In the genomic region with DNA sequence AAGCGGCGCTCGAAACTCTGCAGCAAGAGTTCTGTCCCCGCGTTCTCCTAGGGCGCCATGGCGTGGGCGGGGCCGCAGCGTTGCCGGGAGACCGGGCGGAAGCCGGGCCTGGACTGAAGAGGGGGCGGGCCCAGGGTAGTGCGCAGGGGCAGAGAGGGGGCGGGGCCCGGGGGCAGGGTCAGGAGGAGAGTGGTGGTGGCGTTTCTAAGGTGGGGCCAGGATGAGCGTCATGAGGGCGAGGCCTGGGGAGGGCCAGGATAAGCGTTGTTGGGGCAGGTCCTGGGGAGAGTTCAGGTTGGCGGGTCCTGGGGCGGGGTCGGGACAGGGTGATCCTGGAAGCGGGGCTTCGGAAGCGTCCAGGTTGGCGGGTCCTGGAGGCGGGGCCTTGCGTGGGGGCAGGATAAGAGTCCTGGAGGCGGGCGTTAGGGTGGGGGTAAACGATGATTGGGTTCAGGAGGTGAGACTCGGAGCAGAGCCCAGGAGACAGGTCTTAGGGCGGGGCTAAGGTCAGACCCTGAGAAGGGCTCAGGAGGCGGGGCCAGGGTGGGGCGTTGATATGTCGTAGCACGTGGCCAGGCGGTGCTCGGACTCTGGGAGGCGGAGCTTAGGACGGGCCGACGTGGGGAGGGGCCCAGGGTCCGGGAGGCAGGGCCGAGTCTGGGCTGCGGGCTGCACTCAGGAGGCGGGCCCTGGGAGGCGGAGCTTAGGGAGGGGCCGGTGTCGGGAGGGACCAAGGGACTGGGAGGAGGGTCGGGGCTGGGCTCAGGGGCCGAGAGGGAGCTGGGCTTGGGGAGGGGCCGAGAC, we compare ENCODE assay signal across 8 cellular contexts.
DNase-seq lines count a peak whose midpoint lies in the region; ATAC-seq and TF ChIP-seq lines count a peak whose summit lies in the region.
"Not testable (repeated sequence)": the region's sequence is repeated elsewhere in the genome, so short reads cannot be mapped to it uniquely, and the experiment has no call there.

No MANE protein-coding gene starts in this region.

- not testable (repeated sequence) for H3K9me3 Mint-ChIP-seq in CD4-positive, CD25-positive, alpha-beta regulatory T cell; activated CD8-positive, alpha-beta T cell treated with anti-CD3 and anti-CD28 coated beads, Interleukin-2, amount 10 ng/mL, durations not matched to agents 7 days and 5 days (ENCODE audit: insufficient read depth)

- peak; percentile 98 to 99 for ATAC-seq in CD4-positive, CD25-positive, alpha-beta regulatory T cell (ENCODE audit: low read depth in 2 of 2)
- ATAC-seq in GM19455 (IDR thresholded peaks at IDR 0.05; ENCODE audit: unreplicated experiment), result peak; percentile 99
- peak; percentile 100 for ATAC-seq in activated CD8-positive, alpha-beta T cell treated with anti-CD3 and anti-CD28 coated beads, Interleukin-2, amount 10 ng/mL, durations not matched to agents 7 days and 5 days
- ATAC-seq in lower lobe of right lung, result peak; percentile 100

- H3K4me1 ChIP-seq in CD4-positive, CD25-positive, alpha-beta regulatory T cell (ENCODE audit: control insufficient read depth, insufficient read depth, low read length, poor library complexity, severe bottlenecking); lower lobe of right lung: not testable (repeated sequence)

- peak overlapping the region; percentile 87 for H3K27ac ChIP-seq in CD4-positive, CD25-positive, alpha-beta regulatory T cell (ENCODE audit: insufficient read depth, low read length, poor library complexity, severe bottlenecking)
- H3K27ac ChIP-seq in lower lobe of right lung, result peak overlapping the region; percentile 84

- not testable (repeated sequence) for H3K36me3 Mint-ChIP-seq in CD4-positive, CD25-positive, alpha-beta regulatory T cell; activated CD8-positive, alpha-beta T cell treated with anti-CD3 and anti-CD28 coated beads, Interleukin-2, amount 10 ng/mL, durations not matched to agents 7 days and 5 days (ENCODE audit: low read depth)

- peak; percentile 98 to 99 (median 99) for DNase-seq in CD4-positive, CD25-positive, alpha-beta regulatory T cell
- DNase-seq in HK-2 (ENCODE audit: unreplicated experiment) (peak; percentile 99), NCI-H82 treated with DMSO at 0.1 percent for 48 hours (lab: John Stamatoyannopoulos, UW; ENCODE audit: unreplicated experiment) (peak; percentile 94), ecto neural progenitor cell (ENCODE audit: low spot score) (peak; percentile 98), lower lobe of right lung (peak; percentile 100)
- DNase-seq in activated CD8-positive, alpha-beta T cell treated with anti-CD3 and anti-CD28 coated beads, Interleukin-2, amount 10 ng/mL, durations not matched to agents 7 days and 5 days, result peak; percentile 99
- peak; percentile 98 for DNase-seq in stimulated activated CD4-positive, alpha-beta T cell treated with anti-CD3 and anti-CD28 coated beads, TNF-alpha, amount 100 ng/mL, for 24 hours (ENCODE audit: low read depth in 3 of 3)

- H3K27me3 ChIP-seq in CD4-positive, CD25-positive, alpha-beta regulatory T cell (ENCODE audit: control insufficient read depth, insufficient read depth, low read length); lower lobe of right lung (ENCODE audit: low read depth): not testable (repeated sequence)

- not testable (repeated sequence) for H3K27me3 Mint-ChIP-seq in CD4-positive, CD25-positive, alpha-beta regulatory T cell; activated CD8-positive, alpha-beta T cell treated with anti-CD3 and anti-CD28 coated beads, Interleukin-2, amount 10 ng/mL, durations not matched to agents 7 days and 5 days (ENCODE audit: low read depth)

- H3K4me3 ChIP-seq in CD4-positive, CD25-positive, alpha-beta regulatory T cell (ENCODE audit: low read depth, low read length), result not testable (repeated sequence)
- peak overlapping the region; percentile 68 for H3K4me3 ChIP-seq in lower lobe of right lung

- peak overlapping the region; percentile 76 to 99 (median 97) for H3K27ac Mint-ChIP-seq in CD4-positive, CD25-positive, alpha-beta regulatory T cell
- peak overlapping the region; percentile 94 for H3K27ac Mint-ChIP-seq in activated CD8-positive, alpha-beta T cell treated with anti-CD3 and anti-CD28 coated beads, Interleukin-2, amount 10 ng/mL, durations not matched to agents 7 days and 5 days

- intact Hi-C loops in lower lobe of right lung (cut with DNase I), result not testable (repeated sequence)

- H3K36me3 ChIP-seq in CD4-positive, CD25-positive, alpha-beta regulatory T cell (ENCODE audit: control insufficient read depth, insufficient read depth, low read length); lower lobe of right lung: not testable (repeated sequence)

- peaks cover 0 to 16% (median 1%) of the 10 kb centered on the region in 4 donors for H3K4me1 Mint-ChIP-seq in CD4-positive, CD25-positive, alpha-beta regulatory T cell
- H3K4me1 Mint-ChIP-seq in activated CD8-positive, alpha-beta T cell treated with anti-CD3 and anti-CD28 coated beads, Interleukin-2, amount 10 ng/mL, durations not matched to agents 7 days and 5 days (ENCODE audit: low read depth), result peaks cover 19% of the 10 kb centered on the region

- POLR2A ChIA-PET in activated CD8-positive, alpha-beta T cell treated with anti-CD3 and anti-CD28 coated beads, Interleukin-2, amount 10 ng/mL, durations not matched to agents 7 days and 5 days (lab: Charles Lee), result interaction anchor here (1.0 kb wide), 1 partner anchor 10 kb away, joined by 3 read pairs; no protein-coding TSS in a partner anchor

- TF ChIP-seq CTCF in lower lobe of right lung (IDR thresholded peaks at IDR 0.05), result not testable (repeated sequence)

- CTCF ChIA-PET in activated CD8-positive, alpha-beta T cell treated with anti-CD3 and anti-CD28 coated beads, Interleukin-2, amount 10 ng/mL, durations not matched to agents 7 days and 5 days (lab: Charles Lee), result not testable (repeated sequence)

- not testable (repeated sequence) for H3K9me3 ChIP-seq in CD4-positive, CD25-positive, alpha-beta regulatory T cell (ENCODE audit: control insufficient read depth in 2 of 2, low read length in 2 of 2); lower lobe of right lung

- H3K4me3 Mint-ChIP-seq in CD4-positive, CD25-positive, alpha-beta regulatory T cell, result peak overlapping the region; percentile 92 to 98 (median 96)
- peak overlapping the region; percentile 87 for H3K4me3 Mint-ChIP-seq in activated CD8-positive, alpha-beta T cell treated with anti-CD3 and anti-CD28 coated beads, Interleukin-2, amount 10 ng/mL, durations not matched to agents 7 days and 5 days
